In the genomic region with DNA sequence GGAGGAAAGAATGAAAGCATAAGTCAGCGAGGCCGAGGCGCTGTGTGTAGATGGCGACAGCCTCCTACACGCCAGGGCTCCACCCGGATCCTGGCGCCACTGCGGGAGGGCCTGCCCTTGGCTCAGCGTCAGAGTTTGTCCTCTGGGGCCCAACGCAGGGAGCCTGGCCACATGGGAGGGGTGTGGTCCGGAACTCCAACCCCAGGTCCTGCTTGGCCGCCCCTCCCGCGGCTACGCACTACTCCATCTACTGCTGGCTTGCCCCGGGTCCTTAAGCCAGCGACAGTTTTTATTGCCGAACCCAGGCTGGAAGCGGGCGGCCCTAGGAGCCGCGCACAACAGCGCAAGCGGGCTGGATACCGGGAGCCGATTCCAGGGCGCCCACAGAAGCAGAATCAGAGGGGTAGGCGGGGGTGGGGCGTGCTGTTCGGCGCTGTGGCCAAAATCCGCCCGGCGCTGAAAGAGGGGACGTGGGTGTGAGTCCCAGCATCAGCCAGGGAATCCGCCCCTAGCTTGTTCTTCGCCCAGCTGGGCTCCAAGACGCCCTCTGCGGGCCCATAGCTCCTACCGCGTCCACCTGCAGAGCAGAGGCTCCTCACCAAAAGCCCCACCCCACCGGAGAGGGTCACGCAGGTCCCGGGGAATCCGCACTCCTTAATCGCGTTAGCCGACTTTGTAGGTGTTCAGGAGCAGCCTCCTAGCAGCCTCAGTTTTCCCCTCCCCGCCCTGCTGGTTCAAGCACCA, we compare ENCODE assay signal across 8 cellular contexts. TPM values are rescaled to one million over a fixed set of nuclear protein-coding genes. Genes with fewer than 3 reads are reported as not detected.
DNase-seq lines count a peak whose midpoint lies in the region; ATAC-seq lines count a peak whose summit lies in the region.

No MANE protein-coding gene starts in this region.

- intact Hi-C loops in left ventricle myocardium superior (cut with micrococcal nuclease), result no loop called here

- DNase-seq in ELF-1 (ENCODE audit: low read depth, low spot score) (peak; percentile 76), HUDEP-2 (lab: John Stamatoyannopoulos, UW; ENCODE audit: unreplicated experiment in 76 of 76) (peak in 74 of 76 experiments; percentile 58 to 93 (median 87)), SHP77 treated with DMSO at 0.1 percent for 48 hours (lab: John Stamatoyannopoulos, UW) (peak; percentile 62), adipocyte (ENCODE audit: low read depth) (peak; percentile 84), left ventricle myocardium superior (peak; percentile 83), renal cortical epithelial cell (ENCODE audit: low read depth) (peak; percentile 41)

- H3K4me3 ChIP-seq in adipocyte (ENCODE audit: low read length), result peak overlapping the region; percentile 74

- no peaks in the 10 kb centered on the region for H3K36me3 ChIP-seq in adipocyte (ENCODE audit: control insufficient read depth, insufficient read depth, low read length, severe bottlenecking)

- peak; percentile 56 for ATAC-seq in left ventricle myocardium superior
- ATAC-seq in GM19455 (IDR thresholded peaks at IDR 0.05; ENCODE audit: unreplicated experiment), result no peak
- ATAC-seq in GM19463 (IDR thresholded peaks at IDR 0.05; ENCODE audit: unreplicated experiment), result no peak

- H3K27me3 ChIP-seq in adipocyte (replicated peaks; ENCODE audit: control insufficient read depth, insufficient read depth, low read length), result peaks cover under 1% of the 10 kb centered on the region

- H3K4me1 ChIP-seq in adipocyte (ENCODE audit: control insufficient read depth, insufficient read depth, low read length), result peaks cover 48% of the 10 kb centered on the region

- peak overlapping the region; percentile 76 for H3K9ac ChIP-seq in adipocyte (ENCODE audit: low read length)

- H3K9me3 ChIP-seq in adipocyte (ENCODE audit: control insufficient read depth, low read length), result no peaks in the 10 kb centered on the region

RNA-seq across cellular contexts. Expression of a gene that starts 4.5 kb away (rescaled TPM):
- total RNA-seq in left ventricle myocardium superior, result 7.8 TPM
- total RNA-seq in renal cortical epithelial cell, result 1.0 and 1.1 TPM in 2 replicates

RNA-seq across cellular contexts. Expression of a gene that starts 35.3 kb away (rescaled TPM):
- 11.0 TPM for total RNA-seq in left ventricle myocardium superior
- 35.8 and 40.9 TPM in 2 replicates for total RNA-seq in renal cortical epithelial cell

RNA-seq across cellular contexts. Expression of a gene that starts 35.4 kb away (rescaled TPM):
- total RNA-seq in left ventricle myocardium superior (0.17 TPM), renal cortical epithelial cell (1.3 and 4.7 TPM in 2 replicates)
